Comparison of ENCODE assay signal across 15 cellular contexts in genomic region chr3:77256584-77257488, GRCh38.
A peak's percentile ranks its signal among the peaks of the same experiment; 100 is the strongest.
DNase-seq lines count a peak whose midpoint lies in the region; ATAC-seq and TF ChIP-seq lines count a peak whose summit lies in the region.
"Had no signal": no experiment of that assay in that cellular context is flagged by ENCODE, and none has a peak within 500 bp of the region (broad histone marks: within the 10 kb centered on the region; RNA-seq: fewer than 3 reads in every experiment).

No MANE protein-coding gene starts in this region.

- H3K27ac ChIP-seq in upper lobe of right lung, result no peak overlapping the region
- H3K27ac ChIP-seq: ascending aorta, HL-60, neutrophil, right lobe of liver had no signal

- H3K36me3 ChIP-seq in upper lobe of right lung, result no peaks in the 10 kb centered on the region
- H3K36me3 ChIP-seq: ascending aorta, neutrophil, right lobe of liver had no signal

- no peak overlapping the region for H3K4me3 ChIP-seq in upper lobe of right lung
- H3K4me3 ChIP-seq: ascending aorta, K562, right lobe of liver had no signal

- no peak for ATAC-seq in upper lobe of right lung
- no peak for ATAC-seq in HG03342 (IDR thresholded peaks at IDR 0.05; ENCODE audit: unreplicated experiment)
- ATAC-seq: K562, right lobe of liver had no signal

- H3K9me3 ChIP-seq in upper lobe of right lung, result no peaks in the 10 kb centered on the region
- H3K9me3 ChIP-seq: neutrophil, right lobe of liver had no signal

- intact Hi-C loops in upper lobe of right lung (cut with DNase I), result loop anchor here (10.0 kb wide), 1 partner anchor 212 kb away; the partner anchor contains the start of gene ROBO2

- peak; percentile 72 for DNase-seq in DMS 273 treated with DMSO at 0.1 percent for 48 hours (lab: John Stamatoyannopoulos, UW)
- peak; percentile 95 for DNase-seq in NCI-H146 (lab: John Stamatoyannopoulos, UW)
- DNase-seq in NCI-H2227 treated with DMSO at 0.1 percent for 48 hours (lab: John Stamatoyannopoulos, UW), result peak; percentile 1
- peak; percentile 86 for DNase-seq in SHP77 treated with DMSO at 0.1 percent for 48 hours (lab: John Stamatoyannopoulos, UW)
- no peak for DNase-seq in upper lobe of right lung
- no peak for DNase-seq in activated CD4-positive, alpha-beta T cell treated with anti-CD3 and anti-CD28 coated beads, Interleukin-2, amount 50 U/mL, for 48 hours
- DNase-seq in NCI-H2196 treated with DMSO at 0.1 percent for 48 hours (lab: John Stamatoyannopoulos, UW; ENCODE audit: unreplicated experiment), result no peak
- DNase-seq: CD4-positive, alpha-beta T cell; NCI-H226; right lobe of liver had no signal

- no peak for TF ChIP-seq CTCF in upper lobe of right lung (IDR thresholded peaks at IDR 0.05)

- no peaks in the 10 kb centered on the region for H3K4me1 ChIP-seq in upper lobe of right lung
- H3K4me1 ChIP-seq: ascending aorta, right lobe of liver had no signal

- H3K27me3 ChIP-seq in upper lobe of right lung, result no peaks in the 10 kb centered on the region
- H3K27me3 ChIP-seq: ascending aorta, neutrophil, right lobe of liver had no signal

Comparison
In these comparisons a context has a peak if more than half of its experiments do, and no peak if none do; other contexts are left out.
1. DNase-seq: peak in DMS 273 treated with DMSO at 0.1 percent for 48 hours (single experiment), NCI-H146 (single experiment), NCI-H2227 treated with DMSO at 0.1 percent for 48 hours (single experiment) and SHP77 treated with DMSO at 0.1 percent for 48 hours (single experiment); none in upper lobe of right lung (single experiment), activated CD4-positive, alpha-beta T cell treated with anti-CD3 and anti-CD28 coated beads, Interleukin-2, amount 50 U/mL, for 48 hours (0 of 2) and NCI-H2196 treated with DMSO at 0.1 percent for 48 hours (single experiment).